ENCODE assay signal across 3 cellular contexts in the genomic region with DNA sequence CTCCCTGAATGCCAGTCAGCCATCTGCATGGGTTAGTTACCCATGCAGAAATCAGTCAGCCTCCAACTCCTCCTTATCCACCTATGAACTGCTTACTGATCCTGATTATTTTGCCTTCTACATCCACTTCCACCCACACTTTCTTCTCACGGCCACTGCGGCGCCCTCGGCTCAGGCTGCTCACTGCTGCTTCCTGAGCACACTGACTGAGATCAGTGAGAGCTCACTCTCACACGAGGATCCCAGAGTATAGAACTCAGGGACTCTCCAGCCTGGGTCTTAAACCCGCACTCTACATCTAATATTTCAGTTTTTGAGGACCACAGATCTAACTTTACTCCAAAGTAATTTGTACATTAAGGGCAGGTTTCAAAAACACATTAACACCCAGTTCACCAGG.
TF ChIP-seq lines count a peak whose summit lies in the region.

No MANE protein-coding gene starts in this region.

TF ChIP-seq in SK-N-SH, 30 proteins besides CTCF, POLR2A, EP300 and RAD21 (continued from another document and continues in another):
- TF ChIP-seq, protein P1, sequence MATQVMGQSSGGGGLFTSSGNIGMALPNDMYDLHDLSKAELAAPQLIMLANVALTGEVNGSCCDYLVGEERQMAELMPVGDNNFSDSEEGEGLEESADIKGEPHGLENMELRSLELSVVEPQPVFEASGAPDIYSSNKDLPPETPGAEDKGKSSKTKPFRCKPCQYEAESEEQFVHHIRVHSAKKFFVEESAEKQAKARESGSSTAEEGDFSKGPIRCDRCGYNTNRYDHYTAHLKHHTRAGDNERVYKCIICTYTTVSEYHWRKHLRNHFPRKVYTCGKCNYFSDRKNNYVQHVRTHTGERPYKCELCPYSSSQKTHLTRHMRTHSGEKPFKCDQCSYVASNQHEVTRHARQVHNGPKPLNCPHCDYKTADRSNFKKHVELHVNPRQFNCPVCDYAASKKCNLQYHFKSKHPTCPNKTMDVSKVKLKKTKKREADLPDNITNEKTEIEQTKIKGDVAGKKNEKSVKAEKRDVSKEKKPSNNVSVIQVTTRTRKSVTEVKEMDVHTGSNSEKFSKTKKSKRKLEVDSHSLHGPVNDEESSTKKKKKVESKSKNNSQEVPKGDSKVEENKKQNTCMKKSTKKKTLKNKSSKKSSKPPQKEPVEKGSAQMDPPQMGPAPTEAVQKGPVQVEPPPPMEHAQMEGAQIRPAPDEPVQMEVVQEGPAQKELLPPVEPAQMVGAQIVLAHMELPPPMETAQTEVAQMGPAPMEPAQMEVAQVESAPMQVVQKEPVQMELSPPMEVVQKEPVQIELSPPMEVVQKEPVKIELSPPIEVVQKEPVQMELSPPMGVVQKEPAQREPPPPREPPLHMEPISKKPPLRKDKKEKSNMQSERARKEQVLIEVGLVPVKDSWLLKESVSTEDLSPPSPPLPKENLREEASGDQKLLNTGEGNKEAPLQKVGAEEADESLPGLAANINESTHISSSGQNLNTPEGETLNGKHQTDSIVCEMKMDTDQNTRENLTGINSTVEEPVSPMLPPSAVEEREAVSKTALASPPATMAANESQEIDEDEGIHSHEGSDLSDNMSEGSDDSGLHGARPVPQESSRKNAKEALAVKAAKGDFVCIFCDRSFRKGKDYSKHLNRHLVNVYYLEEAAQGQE (IDR thresholded peaks at IDR 0.05; ENCODE audit: low read depth, low read length) = no peak
- no peak for TF ChIP-seq IRF3 (IDR thresholded peaks at IDR 0.05; ENCODE audit: low read depth, low read length)
- TF ChIP-seq PBX3 (IDR thresholded peaks at IDR 0.05) = no peak
- TF ChIP-seq POLR2AphosphoS5 (IDR thresholded peaks at IDR 0.05; ENCODE audit: low read depth, low read length) = no peak
- TF ChIP-seq RXRA (IDR thresholded peaks at IDR 0.05; ENCODE audit: borderline replicate concordance, low read depth) = no peak
- TF ChIP-seq, protein P2, sequence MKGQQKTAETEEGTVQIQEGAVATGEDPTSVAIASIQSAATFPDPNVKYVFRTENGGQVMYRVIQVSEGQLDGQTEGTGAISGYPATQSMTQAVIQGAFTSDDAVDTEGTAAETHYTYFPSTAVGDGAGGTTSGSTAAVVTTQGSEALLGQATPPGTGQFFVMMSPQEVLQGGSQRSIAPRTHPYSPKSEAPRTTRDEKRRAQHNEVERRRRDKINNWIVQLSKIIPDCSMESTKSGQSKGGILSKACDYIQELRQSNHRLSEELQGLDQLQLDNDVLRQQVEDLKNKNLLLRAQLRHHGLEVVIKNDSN (IDR thresholded peaks at IDR 0.05; ENCODE audit: borderline replicate concordance, low read depth) = no peak

TF ChIP-seq in SK-N-SH treated with all-trans-retinoic acid at 6 μM for 48 hours, 23 proteins besides CTCF, POLR2A, EP300 and RAD21 (continued from another document):
- TF ChIP-seq TOX (CRISPR knock-in tag; IDR thresholded peaks at IDR 0.05; ENCODE audit: borderline replicate concordance) = no peak
- TF ChIP-seq, protein P3, sequence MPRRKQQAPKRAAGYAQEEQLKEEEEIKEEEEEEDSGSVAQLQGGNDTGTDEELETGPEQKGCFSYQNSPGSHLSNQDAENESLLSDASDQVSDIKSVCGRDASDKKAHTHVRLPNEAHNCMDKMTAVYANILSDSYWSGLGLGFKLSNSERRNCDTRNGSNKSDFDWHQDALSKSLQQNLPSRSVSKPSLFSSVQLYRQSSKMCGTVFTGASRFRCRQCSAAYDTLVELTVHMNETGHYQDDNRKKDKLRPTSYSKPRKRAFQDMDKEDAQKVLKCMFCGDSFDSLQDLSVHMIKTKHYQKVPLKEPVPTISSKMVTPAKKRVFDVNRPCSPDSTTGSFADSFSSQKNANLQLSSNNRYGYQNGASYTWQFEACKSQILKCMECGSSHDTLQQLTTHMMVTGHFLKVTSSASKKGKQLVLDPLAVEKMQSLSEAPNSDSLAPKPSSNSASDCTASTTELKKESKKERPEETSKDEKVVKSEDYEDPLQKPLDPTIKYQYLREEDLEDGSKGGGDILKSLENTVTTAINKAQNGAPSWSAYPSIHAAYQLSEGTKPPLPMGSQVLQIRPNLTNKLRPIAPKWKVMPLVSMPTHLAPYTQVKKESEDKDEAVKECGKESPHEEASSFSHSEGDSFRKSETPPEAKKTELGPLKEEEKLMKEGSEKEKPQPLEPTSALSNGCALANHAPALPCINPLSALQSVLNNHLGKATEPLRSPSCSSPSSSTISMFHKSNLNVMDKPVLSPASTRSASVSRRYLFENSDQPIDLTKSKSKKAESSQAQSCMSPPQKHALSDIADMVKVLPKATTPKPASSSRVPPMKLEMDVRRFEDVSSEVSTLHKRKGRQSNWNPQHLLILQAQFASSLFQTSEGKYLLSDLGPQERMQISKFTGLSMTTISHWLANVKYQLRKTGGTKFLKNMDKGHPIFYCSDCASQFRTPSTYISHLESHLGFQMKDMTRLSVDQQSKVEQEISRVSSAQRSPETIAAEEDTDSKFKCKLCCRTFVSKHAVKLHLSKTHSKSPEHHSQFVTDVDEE (CRISPR knock-in tag; IDR thresholded peaks at IDR 0.05) = no peak
- no peak for TF ChIP-seq TCF4 (CRISPR knock-in tag; IDR thresholded peaks at IDR 0.05; ENCODE audit: borderline replicate concordance)
- TF ChIP-seq RARB (CRISPR knock-in tag; IDR thresholded peaks at IDR 0.05) = no peak
- no peak for TF ChIP-seq BACH2 (CRISPR knock-in tag; IDR thresholded peaks at IDR 0.05; ENCODE audit: borderline replicate concordance)
- TF ChIP-seq ZFP30 (CRISPR knock-in tag; IDR thresholded peaks at IDR 0.05) = no peak
- TF ChIP-seq OSR1 (CRISPR knock-in tag; IDR thresholded peaks at IDR 0.05) = no peak
- TF ChIP-seq, protein P4, sequence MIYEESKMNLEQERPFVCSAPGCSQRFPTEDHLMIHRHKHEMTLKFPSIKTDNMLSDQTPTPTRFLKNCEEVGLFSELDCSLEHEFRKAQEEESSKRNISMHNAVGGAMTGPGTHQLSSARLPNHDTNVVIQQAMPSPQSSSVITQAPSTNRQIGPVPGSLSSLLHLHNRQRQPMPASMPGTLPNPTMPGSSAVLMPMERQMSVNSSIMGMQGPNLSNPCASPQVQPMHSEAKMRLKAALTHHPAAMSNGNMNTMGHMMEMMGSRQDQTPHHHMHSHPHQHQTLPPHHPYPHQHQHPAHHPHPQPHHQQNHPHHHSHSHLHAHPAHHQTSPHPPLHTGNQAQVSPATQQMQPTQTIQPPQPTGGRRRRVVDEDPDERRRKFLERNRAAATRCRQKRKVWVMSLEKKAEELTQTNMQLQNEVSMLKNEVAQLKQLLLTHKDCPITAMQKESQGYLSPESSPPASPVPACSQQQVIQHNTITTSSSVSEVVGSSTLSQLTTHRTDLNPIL (CRISPR knock-in tag; IDR thresholded peaks at IDR 0.05; ENCODE audit: low read depth) = no peak
- no peak for TF ChIP-seq GLIS3 (CRISPR knock-in tag; IDR thresholded peaks at IDR 0.05)
- TF ChIP-seq ZFP3 (CRISPR knock-in tag; IDR thresholded peaks at IDR 0.05) = no peak
- no peak for TF ChIP-seq CSRNP3 (CRISPR knock-in tag; IDR thresholded peaks at IDR 0.05)
- no peak for TF ChIP-seq ESRRG (CRISPR knock-in tag; IDR thresholded peaks at IDR 0.05)

TF ChIP-seq in HEK293, 187 proteins besides CTCF, POLR2A, EP300 and RAD21 (continued from another document):
- no peak for TF ChIP-seq ZBTB44 (tag by site-specific recombination; IDR thresholded peaks at IDR 0.05)
- peak; percentile 30; the same call in 1 of the 2 replicates for TF ChIP-seq PRDM1 (tag by site-specific recombination; IDR thresholded peaks at IDR 0.05)
